In the genomic region with DNA sequence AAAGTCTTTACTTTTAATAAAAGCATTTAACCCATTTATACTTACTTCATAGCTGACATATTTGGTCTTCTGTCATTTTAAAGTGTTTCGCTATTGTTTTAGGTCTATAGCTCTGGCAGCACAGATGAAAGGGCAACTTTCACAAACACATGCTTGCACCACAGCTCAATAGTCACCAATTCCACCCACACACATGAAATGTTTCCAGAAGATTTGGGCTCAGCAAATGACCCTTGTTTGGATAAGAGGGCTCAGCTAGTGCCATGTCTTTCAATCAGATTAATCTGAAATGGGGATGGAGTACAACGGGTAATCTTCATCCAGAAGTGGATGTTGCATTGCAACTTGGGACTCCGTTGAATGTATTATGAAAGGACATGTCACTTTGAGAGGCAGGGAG, we compare ENCODE assay signal across 23 cellular contexts.
DNase-seq lines count a peak whose midpoint lies in the region; ATAC-seq lines count a peak whose summit lies in the region.
"Had no signal": no experiment of that assay in that cellular context is flagged by ENCODE, and none has a peak within 500 bp of the region (broad histone marks: within the 10 kb centered on the region; RNA-seq: fewer than 3 reads in every experiment).

No MANE protein-coding gene starts in this region.

- no peak overlapping the region for H3K4me2 ChIP-seq in mesenchymal stem cell (ENCODE audit: low read length, poor library complexity, severe bottlenecking)

- no peak overlapping the region for H4K91ac ChIP-seq in mesenchymal stem cell (ENCODE audit: low read length)

- no peaks in the 10 kb centered on the region for H3K36me3 Mint-ChIP-seq in activated CD4-positive, alpha-beta T cell treated with anti-CD3 and anti-CD28 coated beads for 36 hours (ENCODE audit: low read depth)
- H3K36me3 Mint-ChIP-seq in activated T-helper 17 cell treated with anti-CD3 and anti-CD28 coated beads, Interleukin-2, amount 50 U/mL, for 72 hours (ENCODE audit: low read depth): no peaks in the 10 kb centered on the region
- H3K36me3 Mint-ChIP-seq: CD8-positive, alpha-beta T cell had no signal

- CTCF ChIA-PET in activated CD4-positive, alpha-beta T cell treated with anti-CD3 and anti-CD28 coated beads for 36 hours (lab: Charles Lee): interaction anchor here (0.7 to 1.3 kb wide), 3 partner anchors 10 to 595 kb away, joined by 3 to 8 read pairs (median 3); no protein-coding TSS in a partner anchor

- no peak overlapping the region for H2BK120ac ChIP-seq in mesenchymal stem cell (ENCODE audit: low read depth, low read length)

- H3K18ac ChIP-seq in mesenchymal stem cell (ENCODE audit: low read depth in 1 of 2, low read length in 2 of 2): no peak overlapping the region

- H3K9me3 Mint-ChIP-seq in activated CD4-positive, alpha-beta T cell treated with anti-CD3 and anti-CD28 coated beads for 36 hours (ENCODE audit: low read depth): peaks cover 2% of the 10 kb centered on the region
- peaks cover 5% of the 10 kb centered on the region for H3K9me3 Mint-ChIP-seq in activated T-helper 17 cell treated with anti-CD3 and anti-CD28 coated beads, Interleukin-2, amount 50 U/mL, for 72 hours
- H3K9me3 Mint-ChIP-seq: CD8-positive, alpha-beta T cell had no signal

- H3K36me3 ChIP-seq in mesenchymal stem cell (ENCODE audit: control insufficient read depth in 1 of 2, insufficient read depth in 2 of 2, low read depth in 1 of 2, low read length in 2 of 2): no peaks in the 10 kb centered on the region
- H3K36me3 ChIP-seq: right lobe of liver, thoracic aorta, uterus had no signal

- no peaks in the 10 kb centered on the region for H3K79me1 ChIP-seq in mesenchymal stem cell (replicated peaks; ENCODE audit: low read length, poor library complexity, severe bottlenecking)

- no peaks in the 10 kb centered on the region for H3K4me1 ChIP-seq in mesenchymal stem cell (ENCODE audit: control insufficient read depth, insufficient read depth, low read depth, low read length)
- H3K4me1 ChIP-seq: right lobe of liver, uterus had no signal

- no peak overlapping the region for H3K4me3 Mint-ChIP-seq in activated CD4-positive, alpha-beta T cell treated with anti-CD3 and anti-CD28 coated beads for 36 hours
- no peak overlapping the region for H3K4me3 Mint-ChIP-seq in activated T-helper 17 cell treated with anti-CD3 and anti-CD28 coated beads, Interleukin-2, amount 50 U/mL, for 72 hours
- H3K4me3 Mint-ChIP-seq: CD8-positive, alpha-beta T cell had no signal

- peak; percentile 33 for ATAC-seq in activated CD4-positive, alpha-beta T cell treated with anti-CD3 and anti-CD28 coated beads for 36 hours
- peak; percentile 6 for ATAC-seq in HG02678 (IDR thresholded peaks at IDR 0.05; ENCODE audit: unreplicated experiment)
- ATAC-seq in activated T-helper 17 cell treated with anti-CD3 and anti-CD28 coated beads, Interleukin-2, amount 50 U/mL, for 72 hours (replicated peaks): peak; percentile 18
- ATAC-seq: body of pancreas; CD8-positive, alpha-beta T cell had no signal

- H2BK5ac ChIP-seq in mesenchymal stem cell (ENCODE audit: low read depth, low read length, poor library complexity, severe bottlenecking): no peak overlapping the region

- no peak for DNase-seq in activated CD4-positive, alpha-beta T cell treated with anti-CD3 and anti-CD28 coated beads for 36 hours
- DNase-seq in activated CD4-positive, alpha-beta T cell treated with anti-CD3 and anti-CD28 coated beads, Interleukin-2, amount 50 U/mL, for 4 hours: no peak
- DNase-seq in mesenchymal stem cell (peak; percentile 2), pons (ENCODE audit: low spot score) (no peak), NCI-H1930 (lab: John Stamatoyannopoulos, UW) (no peak), RPMI8226 (no peak)
- DNase-seq: activated CD4-positive, alpha-beta T cell treated with anti-CD3 and anti-CD28 coated beads for 4 hours; activated CD8-positive, alpha-beta memory T cell treated with anti-CD3 and anti-CD28 coated beads for 24 hours; activated gamma-delta T cell; body of pancreas; CD8-positive, alpha-beta T cell; effector CD4-positive, alpha-beta T cell; Karpas-422; NCI-H146; NCI-H82; stimulated activated naive CD4-positive, alpha-beta T cell; uterus had no signal

- H3K14ac ChIP-seq in mesenchymal stem cell (ENCODE audit: low read length in 2 of 2): no peak overlapping the region

- H3K4me3 ChIP-seq in mesenchymal stem cell (ENCODE audit: insufficient read depth in 1 of 2, low read depth in 1 of 2, low read length in 2 of 2): no peak overlapping the region
- H3K4me3 ChIP-seq: body of pancreas, GM12878, right lobe of liver, uterus had no signal

- H3K4me1 Mint-ChIP-seq in activated CD4-positive, alpha-beta T cell treated with anti-CD3 and anti-CD28 coated beads for 36 hours: peaks cover 8% of the 10 kb centered on the region
- peaks cover 4% of the 10 kb centered on the region for H3K4me1 Mint-ChIP-seq in activated T-helper 17 cell treated with anti-CD3 and anti-CD28 coated beads, Interleukin-2, amount 50 U/mL, for 72 hours

- H2BK12ac ChIP-seq in mesenchymal stem cell (ENCODE audit: low read length in 2 of 2): no peak overlapping the region

- H2BK15ac ChIP-seq in mesenchymal stem cell (ENCODE audit: low read depth, poor library complexity, severe bottlenecking): no peak overlapping the region

- H3K27ac ChIP-seq in mesenchymal stem cell (ENCODE audit: low read length, poor library complexity, severe bottlenecking): no peak overlapping the region
- H3K27ac ChIP-seq: 22Rv1, body of pancreas, right lobe of liver, uterus had no signal

- intact Hi-C loops in activated CD4-positive, alpha-beta T cell treated with anti-CD3 and anti-CD28 coated beads for 36 hours (cut with DNase I, micrococcal nuclease): no loop called here

- peak overlapping the region; percentile 44 for H3K9ac ChIP-seq in mesenchymal stem cell (ENCODE audit: low read length)

- POLR2A ChIA-PET in activated CD4-positive, alpha-beta T cell treated with anti-CD3 and anti-CD28 coated beads for 36 hours (lab: Charles Lee): no interaction called here

- H3K27me3 ChIP-seq in mesenchymal stem cell (ENCODE audit: control insufficient read depth in 1 of 2, insufficient read depth in 1 of 2, low read length in 2 of 2): peaks cover 6 to 19% of the 10 kb centered on the region in 2 experiments
- H3K27me3 ChIP-seq: body of pancreas, right lobe of liver, uterus had no signal

- H3K4ac ChIP-seq in mesenchymal stem cell (ENCODE audit: low read depth in 1 of 2, low read length in 2 of 2): no peak overlapping the region

- no peak overlapping the region for H2AK5ac ChIP-seq in mesenchymal stem cell (ENCODE audit: low read length, severe bottlenecking)

- WGBS in mesenchymal stem cell: 87% methylated on average over 3 of the region's 3 CpGs

- no peak overlapping the region for H3K23ac ChIP-seq in mesenchymal stem cell (ENCODE audit: low read length in 2 of 2)

- no peak overlapping the region for H4K8ac ChIP-seq in mesenchymal stem cell (ENCODE audit: low read length)

- H3K9me3 ChIP-seq in mesenchymal stem cell (ENCODE audit: control insufficient read depth, low read length): no peaks in the 10 kb centered on the region
- H3K9me3 ChIP-seq: body of pancreas, right lobe of liver, thoracic aorta, uterus had no signal

- peaks cover 16% of the 10 kb centered on the region for H3K27me3 Mint-ChIP-seq in activated CD4-positive, alpha-beta T cell treated with anti-CD3 and anti-CD28 coated beads for 36 hours
- H3K27me3 Mint-ChIP-seq in activated T-helper 17 cell treated with anti-CD3 and anti-CD28 coated beads, Interleukin-2, amount 50 U/mL, for 72 hours: peaks cover 15% of the 10 kb centered on the region

- H3K27ac Mint-ChIP-seq in activated CD4-positive, alpha-beta T cell treated with anti-CD3 and anti-CD28 coated beads for 36 hours: no peak overlapping the region
- no peak overlapping the region for H3K27ac Mint-ChIP-seq in activated T-helper 17 cell treated with anti-CD3 and anti-CD28 coated beads, Interleukin-2, amount 50 U/mL, for 72 hours
- H3K27ac Mint-ChIP-seq: CD8-positive, alpha-beta T cell had no signal

- H2AFZ ChIP-seq in mesenchymal stem cell (ENCODE audit: low read depth, low read length): no peak overlapping the region
